Comparison of ENCODE assay signal across 1 cellular context in the genomic region with DNA sequence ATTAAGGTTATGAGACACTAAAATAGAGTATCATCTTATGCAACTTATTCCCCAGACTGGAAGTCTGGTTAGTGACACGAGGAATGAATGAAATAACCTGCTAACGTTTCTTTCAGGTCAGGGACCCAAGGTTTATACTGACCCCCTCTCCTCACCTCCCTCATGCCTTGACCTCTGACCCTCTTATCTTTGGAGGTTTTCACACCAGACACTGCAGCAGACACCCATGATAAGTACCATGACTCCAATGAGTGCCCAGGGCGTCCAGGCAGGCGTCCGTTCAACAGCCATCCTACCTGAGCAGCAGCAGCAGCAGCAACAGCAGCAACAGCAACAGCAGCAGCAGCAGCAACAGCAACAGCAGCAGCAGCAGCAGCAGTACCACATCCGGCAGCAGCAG.
TF ChIP-seq lines count a peak whose summit lies in the region.

No MANE protein-coding gene starts in this region.

TF ChIP-seq in K562, 482 proteins besides CTCF, POLR2A, EP300 and RAD21:
- 0 out of 2 replicates have a peak, but pooled peaks have one; percentile 6 for TF ChIP-seq NCOR1 (IDR thresholded peaks at IDR 0.05)
- TF ChIP-seq CBFA2T2 (conservative IDR thresholded peaks at IDR 0.05), result peak; percentile 35
- TF ChIP-seq TRIM28 (IDR thresholded peaks at IDR 0.05), result no peak
- no peak for TF ChIP-seq CBFB (CRISPR knock-in tag; IDR thresholded peaks at IDR 0.05)
- no peak for TF ChIP-seq NR2C2 (CRISPR knock-in tag; IDR thresholded peaks at IDR 0.05)
- TF ChIP-seq NR2C2 (tag; IDR thresholded peaks at IDR 0.05), result peak; percentile 24; the same call in 1 of the 2 replicates
- TF ChIP-seq, protein P1, sequence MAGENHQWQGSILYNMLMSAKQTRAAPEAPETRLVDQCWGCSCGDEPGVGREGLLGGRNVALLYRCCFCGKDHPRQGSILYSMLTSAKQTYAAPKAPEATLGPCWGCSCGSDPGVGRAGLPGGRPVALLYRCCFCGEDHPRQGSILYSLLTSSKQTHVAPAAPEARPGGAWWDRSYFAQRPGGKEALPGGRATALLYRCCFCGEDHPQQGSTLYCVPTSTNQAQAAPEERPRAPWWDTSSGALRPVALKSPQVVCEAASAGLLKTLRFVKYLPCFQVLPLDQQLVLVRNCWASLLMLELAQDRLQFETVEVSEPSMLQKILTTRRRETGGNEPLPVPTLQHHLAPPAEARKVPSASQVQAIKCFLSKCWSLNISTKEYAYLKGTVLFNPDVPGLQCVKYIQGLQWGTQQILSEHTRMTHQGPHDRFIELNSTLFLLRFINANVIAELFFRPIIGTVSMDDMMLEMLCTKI (IDR thresholded peaks at IDR 0.05; ENCODE audit: partially characterized antibody), result no peak
- peak; percentile 53 for TF ChIP-seq CBFA2T3 (IDR thresholded peaks at IDR 0.05)
- TF ChIP-seq NR2C1 (IDR thresholded peaks at IDR 0.05), result peak; percentile 80
- peak; percentile 80 for TF ChIP-seq NR2C1 (tag; IDR thresholded peaks at IDR 0.05)
